22 cellular contexts compared by ENCODE assay signal in the genomic region with DNA sequence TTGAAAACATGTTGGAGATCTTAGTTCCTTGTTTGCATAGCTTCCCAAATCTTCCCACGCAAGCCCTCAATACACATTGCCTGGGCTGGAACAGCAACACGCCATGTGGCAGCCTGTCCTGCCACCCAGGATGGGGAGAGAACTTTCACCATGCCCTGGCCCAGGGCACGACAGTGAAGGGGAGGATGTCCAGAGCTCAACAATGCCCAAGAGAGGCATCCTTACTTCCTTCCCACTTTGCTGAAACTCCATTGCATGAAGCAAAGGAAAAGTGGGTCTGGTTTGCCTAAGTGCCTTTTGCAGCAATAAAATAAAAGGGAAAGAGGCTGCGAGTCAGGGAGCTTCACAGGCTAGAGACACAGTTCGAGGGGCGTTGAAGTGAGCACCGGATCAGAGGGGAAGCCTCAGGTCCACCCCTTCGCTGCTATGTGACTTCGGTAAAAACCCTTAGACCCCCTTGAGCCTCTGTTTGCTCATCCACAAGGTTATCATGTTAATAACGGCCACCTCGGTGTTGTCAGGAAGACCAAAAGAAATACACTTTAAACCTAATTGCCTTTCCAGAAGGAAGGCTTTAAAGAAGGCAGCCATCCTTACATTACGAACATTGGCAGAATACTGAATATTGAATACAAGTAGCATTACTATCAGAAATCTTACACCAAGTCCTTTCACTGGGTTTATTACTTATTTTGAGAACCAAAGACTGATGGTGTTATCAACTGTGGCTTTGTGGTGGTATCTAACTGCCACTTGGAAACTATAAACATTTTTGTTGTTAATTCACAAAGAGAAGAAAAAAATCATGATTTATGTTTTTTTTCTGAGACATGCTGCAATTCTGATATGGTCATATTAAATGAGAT.
DNase-seq lines count a peak whose midpoint lies in the region; ATAC-seq and FAIRE-seq lines count a peak whose summit lies in the region.
"Had no signal": no experiment of that assay in that cellular context is flagged by ENCODE, and none has a peak within 500 bp of the region (broad histone marks: within the 10 kb centered on the region; RNA-seq: fewer than 3 reads in every experiment).

No MANE protein-coding gene starts in this region.

- H3K27me3 Mint-ChIP-seq in activated CD4-positive, alpha-beta T cell treated with anti-CD3 and anti-CD28 coated beads, Interleukin-2, amount 10 ng/mL, durations not matched to agents 7 days and 5 days: no peaks in the 10 kb centered on the region
- H3K27me3 Mint-ChIP-seq in activated T-helper 2 cell treated with anti-CD3 and anti-CD28 coated beads, Interferon-gamma antibody, Interleukin-2, Interleukin-4, amounts not matched to agents 10 μg/mL and 5 μg/mL and 100 μg/mL, durations not matched to agents 14 hours and 24 hours and 36 hours (ENCODE audit: low read depth): no peaks in the 10 kb centered on the region

- DNase-seq in activated CD4-positive, alpha-beta T cell treated with anti-CD3 and anti-CD28 coated beads, Interleukin-2, amount 10 ng/mL, durations not matched to agents 7 days and 5 days: no peak
- no peak for DNase-seq in activated CD4-positive, alpha-beta T cell treated with anti-CD3 and anti-CD28 coated beads, Interleukin-2, amount 50 U/mL, for 1 hour
- no peak for DNase-seq in activated T-helper 2 cell treated with anti-CD3 and anti-CD28 coated beads, Interferon-gamma antibody, Interleukin-2, Interleukin-4, amounts not matched to agents 10 μg/mL and 5 μg/mL and 100 μg/mL, durations not matched to agents 14 hours and 24 hours and 36 hours (ENCODE audit: low spot score)
- DNase-seq in small intestine (no peak), NOMO-1 (lab: John Stamatoyannopoulos, UW; ENCODE audit: unreplicated experiment in 2 of 2) (no peak), frontal cortex (ENCODE audit: low spot score in 2 of 2) (no peak)
- DNase-seq: activated CD8-positive, alpha-beta memory T cell treated with anti-CD3 and anti-CD28 coated beads for 24 hours; activated naive CD4-positive, alpha-beta T cell treated with anti-CD3 and anti-CD28 coated beads, Interleukin-2, amount 50 U/mL, for 16 hours; EL; H9; heart left ventricle; lower lobe of right lung; NCI-H187 treated with DMSO at 0.1 percent for 48 hours; NCI-H446 treated with DMSO at 0.1 percent for 48 hours; SJCRH30; stimulated activated CD4-positive, alpha-beta T cell treated with anti-CD3 and anti-CD28 coated beads, Interleukin-15, amount 100 ng/mL, for 24 hours had no signal

- peak overlapping the region; percentile 48 for H3K27ac Mint-ChIP-seq in activated CD4-positive, alpha-beta T cell treated with anti-CD3 and anti-CD28 coated beads, Interleukin-2, amount 10 ng/mL, durations not matched to agents 7 days and 5 days
- peak overlapping the region; percentile 73 for H3K27ac Mint-ChIP-seq in activated T-helper 2 cell treated with anti-CD3 and anti-CD28 coated beads, Interferon-gamma antibody, Interleukin-2, Interleukin-4, amounts not matched to agents 10 μg/mL and 5 μg/mL and 100 μg/mL, durations not matched to agents 14 hours and 24 hours and 36 hours
- H3K27ac Mint-ChIP-seq: nephron had no signal

- no peaks in the 10 kb centered on the region for H3K4me1 ChIP-seq in small intestine (ENCODE audit: control insufficient read depth in 2 of 2, insufficient read depth in 1 of 2, low read depth in 1 of 2, low read length in 1 of 2)
- H3K4me1 ChIP-seq: A549, SJCRH30 had no signal

- H3K36me3 Mint-ChIP-seq in activated CD4-positive, alpha-beta T cell treated with anti-CD3 and anti-CD28 coated beads, Interleukin-2, amount 10 ng/mL, durations not matched to agents 7 days and 5 days (ENCODE audit: low read depth): peaks cover 16% of the 10 kb centered on the region
- H3K36me3 Mint-ChIP-seq in activated T-helper 2 cell treated with anti-CD3 and anti-CD28 coated beads, Interferon-gamma antibody, Interleukin-2, Interleukin-4, amounts not matched to agents 10 μg/mL and 5 μg/mL and 100 μg/mL, durations not matched to agents 14 hours and 24 hours and 36 hours (ENCODE audit: low read depth): peaks cover 13% of the 10 kb centered on the region

- FAIRE-seq in small intestine (lab: Jason Lieb, UNC) (no peak), frontal cortex (lab: Jason Lieb, UNC) (no peak)
- FAIRE-seq: A549, bronchial epithelial cell, HTR-8/SVneo had no signal

- intact Hi-C loops in activated T-helper 2 cell treated with anti-CD3 and anti-CD28 coated beads, Interferon-gamma antibody, Interleukin-2, Interleukin-4, amounts not matched to agents 10 μg/mL and 5 μg/mL and 100 μg/mL, durations not matched to agents 14 hours and 24 hours and 36 hours (cut with micrococcal nuclease): loop anchor here (1.0 to 5.0 kb wide), 5 partner anchors 14 to 946 kb away; a partner anchor contains a TSS

- H3K36me3 ChIP-seq in KOPT-K1 (ENCODE audit: insufficient read depth, low read length) (no peaks in the 10 kb centered on the region), small intestine (ENCODE audit: control insufficient read depth in 2 of 2, insufficient read depth in 2 of 2, low read length in 2 of 2) (no peaks in the 10 kb centered on the region)
- H3K36me3 ChIP-seq: SJCRH30 had no signal

- POLR2A ChIA-PET in activated CD4-positive, alpha-beta T cell treated with anti-CD3 and anti-CD28 coated beads, Interleukin-2, amount 10 ng/mL, durations not matched to agents 7 days and 5 days (lab: Charles Lee): no interaction called here

- peaks cover 88% of the 10 kb centered on the region for H3K4me1 Mint-ChIP-seq in activated CD4-positive, alpha-beta T cell treated with anti-CD3 and anti-CD28 coated beads, Interleukin-2, amount 10 ng/mL, durations not matched to agents 7 days and 5 days
- H3K4me1 Mint-ChIP-seq in activated T-helper 2 cell treated with anti-CD3 and anti-CD28 coated beads, Interferon-gamma antibody, Interleukin-2, Interleukin-4, amounts not matched to agents 10 μg/mL and 5 μg/mL and 100 μg/mL, durations not matched to agents 14 hours and 24 hours and 36 hours (ENCODE audit: low read depth): peaks cover 86% of the 10 kb centered on the region
- H3K4me1 Mint-ChIP-seq: nephron had no signal

- H3K27ac ChIP-seq in KOPT-K1 (ENCODE audit: low read depth, low read length, poor library complexity, severe bottlenecking) (peak overlapping the region; percentile 66), small intestine (ENCODE audit: low read depth in 1 of 2, low read length in 1 of 2) (peak overlapping the region; percentile 50 to 73)
- H3K27ac ChIP-seq: A549, lower lobe of right lung, SJCRH30 had no signal

- no peak overlapping the region for H3K4me3 ChIP-seq in small intestine (ENCODE audit: low read depth in 1 of 2, low read length in 2 of 2)
- H3K4me3 ChIP-seq: A549, heart left ventricle, lower lobe of right lung, SJCRH30 had no signal

- H3K9me3 ChIP-seq in KOPT-K1 (ENCODE audit: insufficient read depth, low read length, poor library complexity, severe bottlenecking): no peaks in the 10 kb centered on the region
- H3K9me3 ChIP-seq in small intestine (ENCODE audit: control insufficient read depth, low read depth): no peaks in the 10 kb centered on the region
- H3K9me3 ChIP-seq: A549, heart left ventricle, lower lobe of right lung, SJCRH30 had no signal

- no peak for ATAC-seq in HG02610 (IDR thresholded peaks at IDR 0.05; ENCODE audit: unreplicated experiment)
- ATAC-seq: A549, heart left ventricle, lower lobe of right lung had no signal

- H3K9me3 Mint-ChIP-seq in activated CD4-positive, alpha-beta T cell treated with anti-CD3 and anti-CD28 coated beads, Interleukin-2, amount 10 ng/mL, durations not matched to agents 7 days and 5 days: peaks cover 5% of the 10 kb centered on the region
- no peaks in the 10 kb centered on the region for H3K9me3 Mint-ChIP-seq in activated T-helper 2 cell treated with anti-CD3 and anti-CD28 coated beads, Interferon-gamma antibody, Interleukin-2, Interleukin-4, amounts not matched to agents 10 μg/mL and 5 μg/mL and 100 μg/mL, durations not matched to agents 14 hours and 24 hours and 36 hours
- H3K9me3 Mint-ChIP-seq: H9, nephron had no signal

- WGBS in small intestine, 3 donors: 75 to 80% (median 76%) methylated on average over 12 of the region's 12 CpGs

- no peak overlapping the region for H3K4me3 Mint-ChIP-seq in activated CD4-positive, alpha-beta T cell treated with anti-CD3 and anti-CD28 coated beads, Interleukin-2, amount 10 ng/mL, durations not matched to agents 7 days and 5 days
- no peak overlapping the region for H3K4me3 Mint-ChIP-seq in activated T-helper 2 cell treated with anti-CD3 and anti-CD28 coated beads, Interferon-gamma antibody, Interleukin-2, Interleukin-4, amounts not matched to agents 10 μg/mL and 5 μg/mL and 100 μg/mL, durations not matched to agents 14 hours and 24 hours and 36 hours (ENCODE audit: low read depth)
- H3K4me3 Mint-ChIP-seq: H9, nephron had no signal

- CTCF ChIA-PET in activated CD4-positive, alpha-beta T cell treated with anti-CD3 and anti-CD28 coated beads, Interleukin-2, amount 10 ng/mL, durations not matched to agents 7 days and 5 days (lab: Charles Lee): interaction anchor here (1.6 kb wide), 1 partner anchor 87 kb away, joined by 3 read pairs; no protein-coding TSS in a partner anchor

- no peaks in the 10 kb centered on the region for H3K27me3 ChIP-seq in small intestine (ENCODE audit: control insufficient read depth in 2 of 2, insufficient read depth in 2 of 2, low read length in 2 of 2)
- H3K27me3 ChIP-seq: heart left ventricle, SJCRH30 had no signal
